21 cellular contexts compared by ENCODE assay signal in genomic region chr17:78010759-78011158, GRCh38. TPM values are rescaled to one million over a fixed set of nuclear protein-coding genes. Genes with fewer than 3 reads are reported as not detected.
DNase-seq lines count a peak whose midpoint lies in the region; ATAC-seq lines count a peak whose summit lies in the region.
"Had no signal": no experiment of that assay in that cellular context is flagged by ENCODE, and none has a peak within 500 bp of the region (broad histone marks: within the 10 kb centered on the region; RNA-seq: fewer than 3 reads in every experiment).

No MANE protein-coding gene starts in this region.

- peak overlapping the region; percentile 9 for H3K4me3 Mint-ChIP-seq in activated CD8-positive, alpha-beta T cell treated with anti-CD3 and anti-CD28 coated beads, Interleukin-2, amount 10 ng/mL, durations not matched to agents 7 days and 5 days
- peak overlapping the region in 6 of 10 donors; percentile 2 to 73 (median 44) for H3K4me3 Mint-ChIP-seq in naive thymus-derived CD4-positive, alpha-beta T cell
- H3K4me3 Mint-ChIP-seq: nephron had no signal

- H3K9me3 ChIP-seq in naive thymus-derived CD4-positive, alpha-beta T cell (ENCODE audit: control insufficient read depth in 2 of 3, low read length in 3 of 3) = no peaks in the 10 kb centered on the region
- H3K9me3 ChIP-seq in SJCRH30 (replicated peaks) = no peaks in the 10 kb centered on the region
- H3K9me3 ChIP-seq: body of pancreas, Peyer's patch, thyroid gland had no signal

- peak; percentile 38 for DNase-seq in activated CD8-positive, alpha-beta memory T cell treated with anti-CD3 and anti-CD28 coated beads, Interleukin-2, amount 50 U/mL, for 4 hours
- DNase-seq in activated CD8-positive, alpha-beta memory T cell treated with anti-CD3 and anti-CD28 coated beads for 24 hours = no peak
- DNase-seq in KG1 (lab: John Stamatoyannopoulos, UW) (peak; percentile 11), cardiac septum (ENCODE audit: low spot score) (no peak), SJCRH30 (no peak)
- peak; percentile 41 for DNase-seq in activated CD8-positive, alpha-beta T cell treated with anti-CD3 and anti-CD28 coated beads, Interleukin-2, amount 10 ng/mL, durations not matched to agents 7 days and 5 days
- DNase-seq in naive thymus-derived CD4-positive, alpha-beta T cell = peak in 5 of 9 donors; percentile 21 to 43 (median 30)
- no peak for DNase-seq in activated effector memory CD4-positive, alpha-beta T cell treated with anti-CD3 and anti-CD28 coated beads, Interleukin-2, amount 50 U/mL, for 16 hours
- DNase-seq: activated effector memory CD4-positive, alpha-beta T cell treated with Interleukin-2 at 50 U/mL for 16 hours; body of pancreas; cortex of kidney; DMS79 treated with DMSO at 0.1 percent for 48 hours; foreskin melanocyte; mesendoderm; NCI-H1436 treated with DMSO at 0.1 percent for 48 hours; NCI-H774; Peyer's patch; thyroid gland had no signal

- peaks cover 7% of the 10 kb centered on the region for H3K36me3 Mint-ChIP-seq in activated CD8-positive, alpha-beta T cell treated with anti-CD3 and anti-CD28 coated beads, Interleukin-2, amount 10 ng/mL, durations not matched to agents 7 days and 5 days (ENCODE audit: low read depth)
- H3K36me3 Mint-ChIP-seq in naive thymus-derived CD4-positive, alpha-beta T cell = peaks cover 1 to 17% (median 4%) of the 10 kb centered on the region in 5 donors

- peaks cover 0 to 3% of the 10 kb centered on the region in 2 donors for H3K4me1 ChIP-seq in naive thymus-derived CD4-positive, alpha-beta T cell (ENCODE audit: control insufficient read depth in 2 of 2, insufficient read depth in 2 of 2, low read length in 2 of 2)
- no peaks in the 10 kb centered on the region for H3K4me1 ChIP-seq in SJCRH30
- H3K4me1 ChIP-seq: body of pancreas, Peyer's patch, thyroid gland had no signal

- intact Hi-C loops in naive thymus-derived CD4-positive, alpha-beta T cell (cut with micrococcal nuclease) = loop anchor here in 1 of 2 donors (1.0 to 5.0 kb wide), 3 partner anchors 123 to 578 kb away; no protein-coding TSS in a partner anchor
- intact Hi-C loops in cardiac septum (cut with DNase I) = loop anchor here (10.0 kb wide), 1 partner anchor 176 kb away; no protein-coding TSS in a partner anchor

- H3K27ac ChIP-seq in naive thymus-derived CD4-positive, alpha-beta T cell (ENCODE audit: low read depth, low read length) = no peak overlapping the region
- H3K27ac ChIP-seq in SJCRH30 = no peak overlapping the region
- H3K27ac ChIP-seq: body of pancreas, Peyer's patch, thyroid gland had no signal

- ATAC-seq in activated CD8-positive, alpha-beta T cell treated with anti-CD3 and anti-CD28 coated beads, Interleukin-2, amount 10 ng/mL, durations not matched to agents 7 days and 5 days = no peak
- ATAC-seq in naive thymus-derived CD4-positive, alpha-beta T cell = peak; percentile 49
- ATAC-seq: body of pancreas, SK-N-SH treated with all-trans-retinoic acid at 6 μM for 48 hours had no signal

- CTCF ChIA-PET in activated CD8-positive, alpha-beta T cell treated with anti-CD3 and anti-CD28 coated beads, Interleukin-2, amount 10 ng/mL, durations not matched to agents 7 days and 5 days (lab: Charles Lee) = interaction anchor here (0.7 to 6.8 kb wide), 5 partner anchors 7 to 467 kb away, joined by 3 to 67 read pairs (median 16); no protein-coding TSS in a partner anchor
- CTCF ChIA-PET in naive thymus-derived CD4-positive, alpha-beta T cell (lab: Charles Lee) = interaction anchor here (0.6 to 5.2 kb wide), 7 partner anchors 8 to 601 kb away, joined by 3 to 61 read pairs (median 4); no protein-coding TSS in a partner anchor

- H3K4me3 ChIP-seq in naive thymus-derived CD4-positive, alpha-beta T cell (ENCODE audit: low read length) = no peak overlapping the region
- no peak overlapping the region for H3K4me3 ChIP-seq in SJCRH30
- H3K4me3 ChIP-seq: body of pancreas, Peyer's patch, thyroid gland had no signal

- H3K27me3 ChIP-seq in naive thymus-derived CD4-positive, alpha-beta T cell (ENCODE audit: control insufficient read depth in 2 of 2, insufficient read depth in 2 of 2, low read length in 2 of 2) = no peaks in the 10 kb centered on the region
- H3K27me3 ChIP-seq in SJCRH30 = no peaks in the 10 kb centered on the region
- H3K27me3 ChIP-seq: body of pancreas, Peyer's patch, thyroid gland had no signal

- peaks cover 16% of the 10 kb centered on the region for H3K4me1 Mint-ChIP-seq in activated CD8-positive, alpha-beta T cell treated with anti-CD3 and anti-CD28 coated beads, Interleukin-2, amount 10 ng/mL, durations not matched to agents 7 days and 5 days (ENCODE audit: low read depth)
- peaks cover 16 to 66% (median 43%) of the 10 kb centered on the region in 7 donors for H3K4me1 Mint-ChIP-seq in naive thymus-derived CD4-positive, alpha-beta T cell

- no peak overlapping the region for H3K27ac Mint-ChIP-seq in activated CD8-positive, alpha-beta T cell treated with anti-CD3 and anti-CD28 coated beads, Interleukin-2, amount 10 ng/mL, durations not matched to agents 7 days and 5 days
- H3K27ac Mint-ChIP-seq in naive thymus-derived CD4-positive, alpha-beta T cell = peak overlapping the region in 7 of 9 donors; percentile 41 to 86 (median 76)
- H3K27ac Mint-ChIP-seq: nephron had no signal

- POLR2A ChIA-PET in activated CD8-positive, alpha-beta T cell treated with anti-CD3 and anti-CD28 coated beads, Interleukin-2, amount 10 ng/mL, durations not matched to agents 7 days and 5 days (lab: Charles Lee) = interaction anchor here (1.0 kb wide), 1 partner anchor 8 kb away, joined by 3 read pairs; no protein-coding TSS in a partner anchor
- POLR2A ChIA-PET in naive thymus-derived CD4-positive, alpha-beta T cell (lab: Charles Lee) = interaction anchor here (1.1 to 5.9 kb wide), 2 partner anchors 8 to 52 kb away, joined by 5 to 75 read pairs; partner anchors contain the start of gene TNRC6C

- no peaks in the 10 kb centered on the region for H3K9me3 Mint-ChIP-seq in activated CD8-positive, alpha-beta T cell treated with anti-CD3 and anti-CD28 coated beads, Interleukin-2, amount 10 ng/mL, durations not matched to agents 7 days and 5 days (ENCODE audit: insufficient read depth)
- H3K9me3 Mint-ChIP-seq in naive thymus-derived CD4-positive, alpha-beta T cell = no peaks in the 10 kb centered on the region
- H3K9me3 Mint-ChIP-seq: CD4-positive, CD25-positive, alpha-beta regulatory T cell; nephron had no signal

- peaks cover 0 to 24% (median 18%) of the 10 kb centered on the region in 3 experiments for H3K36me3 ChIP-seq in naive thymus-derived CD4-positive, alpha-beta T cell (ENCODE audit: control insufficient read depth in 2 of 3, insufficient read depth in 3 of 3, low read length in 3 of 3)
- no peaks in the 10 kb centered on the region for H3K36me3 ChIP-seq in SJCRH30
- H3K36me3 ChIP-seq: Peyer's patch, thyroid gland had no signal

- H3K27me3 Mint-ChIP-seq in activated CD8-positive, alpha-beta T cell treated with anti-CD3 and anti-CD28 coated beads, Interleukin-2, amount 10 ng/mL, durations not matched to agents 7 days and 5 days (ENCODE audit: low read depth) = no peaks in the 10 kb centered on the region
- H3K27me3 Mint-ChIP-seq in naive thymus-derived CD4-positive, alpha-beta T cell = no peaks in the 10 kb centered on the region
- H3K27me3 Mint-ChIP-seq: CD4-positive, CD25-positive, alpha-beta regulatory T cell had no signal

RNA-seq across cellular contexts. Expression of gene TNRC6C, which starts 52.3 kb away (rescaled TPM):
- total RNA-seq in activated CD8-positive, alpha-beta T cell treated with anti-CD3 and anti-CD28 coated beads, Interleukin-2, amount 10 ng/mL, durations not matched to agents 7 days and 5 days = 10 to 100 TPM; 33.3 to 36.2 TPM
- 100 to 1,000 TPM in 3 of 5 experiments, 10 to 100 TPM in 2; 28.6 to 133 (median 104) TPM for total RNA-seq in naive thymus-derived CD4-positive, alpha-beta T cell
- polyA plus RNA-seq in naive thymus-derived CD4-positive, alpha-beta T cell = 1 to 10 TPM; 7.4 to 8.2 TPM
- 17.8 TPM for total RNA-seq in cardiac septum
- total RNA-seq in SJCRH30 (2014; rRNA removed; shearing (Covaris generic)) = 12.7 and 13.4 TPM in 2 replicates

Comparison
In these comparisons a context has a peak if more than half of its experiments do, and no peak if none do; other contexts are left out.
1. DNase-seq: peak in activated CD8-positive, alpha-beta memory T cell treated with anti-CD3 and anti-CD28 coated beads, Interleukin-2, amount 50 U/mL, for 4 hours (single experiment), KG1 (single experiment), activated CD8-positive, alpha-beta T cell treated with anti-CD3 and anti-CD28 coated beads, Interleukin-2, amount 10 ng/mL, durations not matched to agents 7 days and 5 days (single experiment) and naive thymus-derived CD4-positive, alpha-beta T cell (5 of 9); none in activated CD8-positive, alpha-beta memory T cell treated with anti-CD3 and anti-CD28 coated beads for 24 hours (single experiment), activated effector memory CD4-positive, alpha-beta T cell treated with anti-CD3 and anti-CD28 coated beads, Interleukin-2, amount 50 U/mL, for 16 hours (single experiment), cardiac septum (single experiment) and SJCRH30 (0 of 2).